ENCODE assay signal across 22 cellular contexts in genomic region chr19:15239337-15239949, GRCh38. TPM values are rescaled to one million over a fixed set of nuclear protein-coding genes. Genes with fewer than 3 reads are reported as not detected.
DNase-seq lines count a peak whose midpoint lies in the region; ATAC-seq, FAIRE-seq and TF ChIP-seq lines count a peak whose summit lies in the region.
"Had no signal": no experiment of that assay in that cellular context is flagged by ENCODE, and none has a peak within 500 bp of the region (broad histone marks: within the 10 kb centered on the region; RNA-seq: fewer than 3 reads in every experiment).

No MANE protein-coding gene starts in this region.

- ATAC-seq in HepG2 (no peak), right lobe of liver (no peak), body of pancreas (peak; percentile 13)

- no peak overlapping the region for H3K27ac ChIP-seq in HepG2 (ENCODE audit: extremely low read length, insufficient read depth, low read length)
- H3K27ac ChIP-seq in right lobe of liver, result no peak overlapping the region
- H3K27ac ChIP-seq in body of pancreas, result no peak overlapping the region
- H3K27ac ChIP-seq in osteoblast (ENCODE audit: low read depth, low read length), result no peak overlapping the region
- H3K27ac ChIP-seq: BLaER1 had no signal

- H3K27me3 ChIP-seq in HepG2 (ENCODE audit: control insufficient read depth in 1 of 2, insufficient read depth in 2 of 2, low read length in 2 of 2) (no peaks in the 10 kb centered on the region), right lobe of liver (no peaks in the 10 kb centered on the region), body of pancreas (no peaks in the 10 kb centered on the region), osteoblast (ENCODE audit: insufficient read depth, low read length) (no peaks in the 10 kb centered on the region)
- H3K27me3 ChIP-seq: BLaER1 had no signal

- no peaks in the 10 kb centered on the region for H3K9me3 ChIP-seq in HepG2 (ENCODE audit: low read length)
- H3K9me3 ChIP-seq in right lobe of liver, result no peaks in the 10 kb centered on the region
- H3K9me3 ChIP-seq in body of pancreas, result no peaks in the 10 kb centered on the region
- H3K9me3 ChIP-seq in osteoblast (ENCODE audit: low read depth, low read length), result no peaks in the 10 kb centered on the region
- H3K9me3 ChIP-seq: BLaER1 had no signal

- BruUV-seq in HepG2 (replicated peaks; lab: Mats Ljungman, UMichigan), result no TSS peak

- H3K27me3 Mint-ChIP-seq in activated T-helper 1 cell treated with anti-CD3 and anti-CD28 coated beads, Interleukin-12 subunit alpha, Interleukin-12 subunit beta, Interleukin-2, Interleukin-4 antibody, amounts not matched to agents 30 ng/mL and 10 ng/mL and 1 ng/mL, durations not matched to agents 14 hours and 24 hours and 36 hours (ENCODE audit: insufficient read depth), result no peaks in the 10 kb centered on the region
- H3K27me3 Mint-ChIP-seq: IgD-negative memory B cell had no signal

- DNase-seq in HepG2 (ENCODE audit: low spot score), result no peak
- DNase-seq in right lobe of liver, result no peak
- DNase-seq in body of pancreas, result no peak
- DNase-seq in osteoblast (ENCODE audit: insufficient read length, low spot score, missing footprints), result peak; percentile 80
- DNase-seq in activated T-helper 1 cell treated with anti-CD3 and anti-CD28 coated beads, Interleukin-12 subunit alpha, Interleukin-12 subunit beta, Interleukin-2, Interleukin-4 antibody, amounts not matched to agents 30 ng/mL and 10 ng/mL and 1 ng/mL, durations not matched to agents 14 hours and 24 hours and 36 hours (ENCODE audit: low spot score), result no peak
- DNase-seq in amniotic stem cell (lab: John Stamatoyannopoulos, UW), result no peak
- no peak for DNase-seq in activated CD4-positive, alpha-beta T cell treated with anti-CD3 and anti-CD28 coated beads, Interleukin-2, amount 50 U/mL, for 48 hours
- DNase-seq: 8988T; Calu3; CD4-positive, alpha-beta memory T cell; DMS53; DND-41; EL had no signal

- WGBS in HepG2 (ENCODE audit: low lambda C conversion rate), result 93% methylated on average over 7 of the region's 26 CpGs
- WGBS in right lobe of liver (ENCODE audit: insufficient coverage, low coverage, low lambda C conversion rate, missing lambda C conversion rate), result 82% methylated on average over 14 of the region's 26 CpGs
- 85 to 87% methylated on average over 10 to 16 of the region's 26 CpGs for WGBS in body of pancreas, 2 donors

- no peak for TF ChIP-seq EP300 in HepG2 (IDR thresholded peaks at IDR 0.05; ENCODE audit: low read depth in 2 of 2, low read length in 2 of 2)
- no peak for TF ChIP-seq EP300 in HepG2 (CRISPR knock-in tag; IDR thresholded peaks at IDR 0.05; ENCODE audit: borderline replicate concordance)

- no peaks in the 10 kb centered on the region for H4K20me1 ChIP-seq in HepG2 (ENCODE audit: insufficient read depth, low read length)
- H4K20me1 ChIP-seq in osteoblast (ENCODE audit: insufficient read depth, low read length), result peaks cover 18% of the 10 kb centered on the region

- H3K4me2 ChIP-seq in HepG2 (ENCODE audit: low read depth, low read length) (no peak overlapping the region), osteoblast (ENCODE audit: insufficient read depth, low read length) (no peak overlapping the region)
- H3K4me2 ChIP-seq: BLaER1, GM23338 had no signal

- intact Hi-C loops in HepG2 (cut with micrococcal nuclease; ENCODE audit: unreplicated experiment), result no loop called here
- intact Hi-C loops in right lobe of liver (cut with DNase I), result no loop called here
- intact Hi-C loops in body of pancreas (cut with DNase I), result no loop called here
- intact Hi-C loops in activated T-helper 1 cell treated with anti-CD3 and anti-CD28 coated beads, Interleukin-12 subunit alpha, Interleukin-12 subunit beta, Interleukin-2, Interleukin-4 antibody, amounts not matched to agents 30 ng/mL and 10 ng/mL and 1 ng/mL, durations not matched to agents 14 hours and 24 hours and 36 hours (cut with micrococcal nuclease), result loop anchor here (10.0 kb wide), 1 partner anchor 135 kb away; the partner anchor contains the start of gene SYDE1

- no peak for TF ChIP-seq POLR2A in HepG2 (IDR thresholded peaks at IDR 0.05; ENCODE audit: insufficient read depth in 1 of 2, low read depth in 2 of 2, low read length in 2 of 2)
- TF ChIP-seq POLR2A in right lobe of liver (IDR thresholded peaks at IDR 0.05), result no peak
- TF ChIP-seq POLR2A in body of pancreas (IDR thresholded peaks at IDR 0.05), result no peak

- no peak overlapping the region for H3K4me3 Mint-ChIP-seq in activated T-helper 1 cell treated with anti-CD3 and anti-CD28 coated beads, Interleukin-12 subunit alpha, Interleukin-12 subunit beta, Interleukin-2, Interleukin-4 antibody, amounts not matched to agents 30 ng/mL and 10 ng/mL and 1 ng/mL, durations not matched to agents 14 hours and 24 hours and 36 hours
- H3K4me3 Mint-ChIP-seq: CD4-positive, alpha-beta memory T cell; GM23338; H9; IgD-negative memory B cell had no signal

- H3K4me1 Mint-ChIP-seq in activated T-helper 1 cell treated with anti-CD3 and anti-CD28 coated beads, Interleukin-12 subunit alpha, Interleukin-12 subunit beta, Interleukin-2, Interleukin-4 antibody, amounts not matched to agents 30 ng/mL and 10 ng/mL and 1 ng/mL, durations not matched to agents 14 hours and 24 hours and 36 hours (ENCODE audit: low read depth), result no peaks in the 10 kb centered on the region
- H3K4me1 Mint-ChIP-seq: H9 had no signal

- no peak for FAIRE-seq in HepG2 (lab: Jason Lieb, UNC)
- FAIRE-seq: GM12892, GM18507, HTR-8/SVneo had no signal

- CTCF ChIA-PET in HepG2 (lab: Yijun Ruan, JAX; ENCODE audit: low intra/inter-chr PET ratio, low total read pairs), result no interaction called here

- no peak for TF ChIP-seq RAD21 in HepG2 (CRISPR knock-in tag; IDR thresholded peaks at IDR 0.05)

- H3K9me3 Mint-ChIP-seq in activated T-helper 1 cell treated with anti-CD3 and anti-CD28 coated beads, Interleukin-12 subunit alpha, Interleukin-12 subunit beta, Interleukin-2, Interleukin-4 antibody, amounts not matched to agents 30 ng/mL and 10 ng/mL and 1 ng/mL, durations not matched to agents 14 hours and 24 hours and 36 hours, result no peaks in the 10 kb centered on the region
- H3K9me3 Mint-ChIP-seq: CD4-positive, alpha-beta memory T cell; H9; IgD-negative memory B cell had no signal

- no peaks in the 10 kb centered on the region for H3K79me2 ChIP-seq in HepG2 (ENCODE audit: insufficient read depth, low read length)
- H3K79me2 ChIP-seq in osteoblast (ENCODE audit: insufficient read depth, low read length), result peaks cover 20% of the 10 kb centered on the region

- H3K4me3 ChIP-seq in HepG2 (replicated peaks in 1 of 3; ENCODE audit: insufficient read depth in 1 of 3, low read depth in 2 of 3, low read length in 3 of 3) (no peak overlapping the region), right lobe of liver (no peak overlapping the region), body of pancreas (no peak overlapping the region), osteoblast (ENCODE audit: insufficient read depth, low read length) (no peak overlapping the region)
- H3K4me3 ChIP-seq: BLaER1, GM23338 had no signal

- H3K27ac Mint-ChIP-seq in activated T-helper 1 cell treated with anti-CD3 and anti-CD28 coated beads, Interleukin-12 subunit alpha, Interleukin-12 subunit beta, Interleukin-2, Interleukin-4 antibody, amounts not matched to agents 30 ng/mL and 10 ng/mL and 1 ng/mL, durations not matched to agents 14 hours and 24 hours and 36 hours, result no peak overlapping the region
- H3K27ac Mint-ChIP-seq: GM23338, IgD-negative memory B cell had no signal

- H3K36me3 Mint-ChIP-seq in activated T-helper 1 cell treated with anti-CD3 and anti-CD28 coated beads, Interleukin-12 subunit alpha, Interleukin-12 subunit beta, Interleukin-2, Interleukin-4 antibody, amounts not matched to agents 30 ng/mL and 10 ng/mL and 1 ng/mL, durations not matched to agents 14 hours and 24 hours and 36 hours (ENCODE audit: low read depth), result peaks cover 36% of the 10 kb centered on the region

- no peak for TF ChIP-seq CTCF in HepG2 (CRISPR knock-in tag; IDR thresholded peaks at IDR 0.05)
- no peak for TF ChIP-seq CTCF in right lobe of liver (IDR thresholded peaks at IDR 0.05)
- no peak for TF ChIP-seq CTCF in body of pancreas (IDR thresholded peaks at IDR 0.05)
- no peak for TF ChIP-seq CTCF in osteoblast (IDR thresholded peaks at IDR 0.05; ENCODE audit: extremely low read depth, low read depth, low read length)

- POLR2A ChIA-PET in HepG2 (lab: Yijun Ruan, JAX), result no interaction called here

- in situ Hi-C loops in HepG2 (cut with HindIII; ENCODE audit: extremely low pct_ligation_motif_present, low pct_unique_long_range_greater_than_20kb), result no loop called here

- H2AFZ ChIP-seq in HepG2 (ENCODE audit: low read length), result no peak overlapping the region
- no peak overlapping the region for H2AFZ ChIP-seq in osteoblast (ENCODE audit: low read length)
- H2AFZ ChIP-seq: GM23338 had no signal

- peaks cover 46 to 67% of the 10 kb centered on the region in 2 experiments for H3K36me3 ChIP-seq in HepG2 (replicated peaks in 1 of 2; ENCODE audit: control insufficient read depth in 1 of 2, insufficient read depth in 2 of 2, low read length in 2 of 2)
- peaks cover 0 to 65% (median 21%) of the 10 kb centered on the region in 4 donors for H3K36me3 ChIP-seq in right lobe of liver
- peaks cover 29 to 49% of the 10 kb centered on the region in 2 donors for H3K36me3 ChIP-seq in body of pancreas (replicated peaks in 1 of 2; ENCODE audit: insufficient read depth in 1 of 2, low read depth in 2 of 2)
- H3K36me3 ChIP-seq in osteoblast (ENCODE audit: insufficient read depth, low read length), result peaks cover 70% of the 10 kb centered on the region

- H3K4me1 ChIP-seq in HepG2 (ENCODE audit: insufficient read depth, low read length) (no peaks in the 10 kb centered on the region), right lobe of liver (no peaks in the 10 kb centered on the region), body of pancreas (no peaks in the 10 kb centered on the region), osteoblast (ENCODE audit: insufficient read depth, low read length) (no peaks in the 10 kb centered on the region)

- no peak overlapping the region for H3K9ac ChIP-seq in HepG2 (ENCODE audit: insufficient read depth, low read depth, low read length)
- H3K9ac ChIP-seq: BLaER1 had no signal

RNA-seq across cellular contexts. Expression of gene EPHX3, which starts 7.2 kb away (rescaled TPM):
- total RNA-seq in HepG2 (2016; rRNA removed; fragmentation: Illumina TruSeq; extraction: Trizol) (0.07 TPM in 1 of 2 replicates, not detected in the other), right lobe of liver (under 1 TPM in 3 of 6 experiments, not detected in 3; 0.20 to 0.25 (median 0.22) TPM), body of pancreas (not detected), osteoblast (0.29 TPM in 1 of 2 replicates, not detected in the other)
- not detected in 2 replicates for total RNA-seq in HepG2 (2016; cell fraction: cytosol; rRNA removed; fragmentation: Illumina TruSeq; extraction: Trizol; ENCODE audit: low read depth)
- total RNA-seq in HepG2 (2016; cell fraction: insoluble cytoplasmic fraction; rRNA removed; fragmentation: Illumina TruSeq; extraction: Trizol), result 0.06 TPM in 1 of 2 replicates, not detected in the other
- total RNA-seq in HepG2 (2016; cell fraction: membrane; rRNA removed; fragmentation: Illumina TruSeq; extraction: Trizol), result not detected in 2 replicates
- total RNA-seq in HepG2 (2016; cell fraction: nucleus; rRNA removed; fragmentation: Illumina TruSeq; extraction: Trizol), result not detected in 2 replicates
- 0.15 and 0.17 TPM in 2 replicates for polyA plus RNA-seq in HepG2 (2011; rRNA removed)
- polyA plus RNA-seq in HepG2 (2011; cell fraction: cytosol; rRNA removed), result 0.04 and 0.05 TPM in 2 replicates
- polyA plus RNA-seq in HepG2 (2011; cell fraction: nucleus; rRNA removed), result 0.78 and 0.82 TPM in 2 replicates
- 0.07 TPM in 1 of 2 replicates, not detected in the other for polyA plus RNA-seq in HepG2 (2012)
- polyA plus RNA-seq in HepG2 (2016; cell fraction: cytosol; fragmentation: Illumina TruSeq; extraction: Trizol; ENCODE audit: low read depth), result not detected in 2 replicates
- polyA plus RNA-seq in HepG2 (2016; cell fraction: insoluble cytoplasmic fraction; fragmentation: Illumina TruSeq; extraction: Trizol; ENCODE audit: low read depth), result not detected in 2 replicates
- polyA plus RNA-seq in HepG2 (2016; cell fraction: membrane; fragmentation: Illumina TruSeq; extraction: Trizol; ENCODE audit: low read depth), result 0.10 TPM in 1 of 2 replicates, not detected in the other
- not detected in 2 replicates for polyA plus RNA-seq in HepG2 (2016; cell fraction: nucleus; fragmentation: Illumina TruSeq; extraction: Trizol; ENCODE audit: insufficient read depth, low read depth)
- 0.76 and 0.96 TPM in 2 replicates for polyA minus RNA-seq in HepG2 (2011; rRNA and poly(A)+ RNA removed; ENCODE audit: low replicate concordance)
- not detected in 2 replicates for polyA minus RNA-seq in HepG2 (2011; cell fraction: cytosol; rRNA and poly(A)+ RNA removed)
- polyA minus RNA-seq in HepG2 (2011; cell fraction: nucleus; rRNA and poly(A)+ RNA removed), result 0.99 and 1.2 TPM in 2 replicates
- 0.20 TPM in 1 of 2 replicates, not detected in the other for total RNA-seq in activated T-helper 1 cell treated with anti-CD3 and anti-CD28 coated beads, Interleukin-12 subunit alpha, Interleukin-12 subunit beta, Interleukin-2, Interleukin-4 antibody, amounts not matched to agents 30 ng/mL and 10 ng/mL and 1 ng/mL, durations not matched to agents 14 hours and 24 hours and 36 hours
- total RNA-seq: G401 had no signal
- polyA plus RNA-seq: AG04450; CD4-positive, alpha-beta memory T cell; IgD-negative memory B cell had no signal

RNA-seq across cellular contexts. Expression of gene NOTCH3, which starts 38.6 kb away (rescaled TPM):
- total RNA-seq in HepG2 (2016; rRNA removed; fragmentation: Illumina TruSeq; extraction: Trizol), result 0.09 TPM in 1 of 2 replicates, not detected in the other
- under 0.01 TPM in 1 of 2 replicates, not detected in the other for total RNA-seq in HepG2 (2016; cell fraction: cytosol; rRNA removed; fragmentation: Illumina TruSeq; extraction: Trizol; ENCODE audit: low read depth)
- 0.09 TPM in 1 of 2 replicates, not detected in the other for total RNA-seq in HepG2 (2016; cell fraction: insoluble cytoplasmic fraction; rRNA removed; fragmentation: Illumina TruSeq; extraction: Trizol)
- 0.03 TPM in 2 replicates for total RNA-seq in HepG2 (2016; cell fraction: membrane; rRNA removed; fragmentation: Illumina TruSeq; extraction: Trizol)
- 0.44 and 0.93 TPM in 2 replicates for total RNA-seq in HepG2 (2016; cell fraction: nucleus; rRNA removed; fragmentation: Illumina TruSeq; extraction: Trizol)
- polyA plus RNA-seq in HepG2 (2011; rRNA removed), result 0.28 and 0.43 TPM in 2 replicates
- 0.09 and 0.27 TPM in 2 replicates for polyA plus RNA-seq in HepG2 (2011; cell fraction: cytosol; rRNA removed)
- polyA plus RNA-seq in HepG2 (2011; cell fraction: nucleus; rRNA removed), result 1.4 and 2.1 TPM in 2 replicates
- polyA plus RNA-seq in HepG2 (2012), result 0.20 and 0.63 TPM in 2 replicates
- polyA plus RNA-seq in HepG2 (2016; cell fraction: cytosol; fragmentation: Illumina TruSeq; extraction: Trizol; ENCODE audit: low read depth), result 0.01 and 0.02 TPM in 2 replicates
- 0.04 TPM in 1 of 2 replicates, not detected in the other for polyA plus RNA-seq in HepG2 (2016; cell fraction: insoluble cytoplasmic fraction; fragmentation: Illumina TruSeq; extraction: Trizol; ENCODE audit: low read depth)
- 0.01 and 0.05 TPM in 2 replicates for polyA plus RNA-seq in HepG2 (2016; cell fraction: membrane; fragmentation: Illumina TruSeq; extraction: Trizol; ENCODE audit: low read depth)
- polyA plus RNA-seq in HepG2 (2016; cell fraction: nucleus; fragmentation: Illumina TruSeq; extraction: Trizol; ENCODE audit: insufficient read depth, low read depth), result 0.29 and 0.71 TPM in 2 replicates
- polyA minus RNA-seq in HepG2 (2011; rRNA and poly(A)+ RNA removed; ENCODE audit: low replicate concordance), result 0.54 and 1.5 TPM in 2 replicates
- 0.70 and 0.79 TPM in 2 replicates for polyA minus RNA-seq in HepG2 (2011; cell fraction: cytosol; rRNA and poly(A)+ RNA removed)
- polyA minus RNA-seq in HepG2 (2011; cell fraction: nucleus; rRNA and poly(A)+ RNA removed), result 0.50 and 1.9 TPM in 2 replicates
- total RNA-seq in right lobe of liver, result 1 to 10 TPM; 1.7 to 6.7 (median 2.4) TPM
- total RNA-seq in body of pancreas, result 10 to 100 TPM; 20.2 to 33.9 TPM
- 49.8 and 51.8 TPM in 2 replicates for total RNA-seq in osteoblast
- total RNA-seq in activated T-helper 1 cell treated with anti-CD3 and anti-CD28 coated beads, Interleukin-12 subunit alpha, Interleukin-12 subunit beta, Interleukin-2, Interleukin-4 antibody, amounts not matched to agents 30 ng/mL and 10 ng/mL and 1 ng/mL, durations not matched to agents 14 hours and 24 hours and 36 hours, result not detected in 2 replicates
- polyA plus RNA-seq: CD4-positive, alpha-beta memory T cell; IgD-negative memory B cell had no signal
